Comparison of ENCODE assay signal across 8 cellular contexts in the genomic region with DNA sequence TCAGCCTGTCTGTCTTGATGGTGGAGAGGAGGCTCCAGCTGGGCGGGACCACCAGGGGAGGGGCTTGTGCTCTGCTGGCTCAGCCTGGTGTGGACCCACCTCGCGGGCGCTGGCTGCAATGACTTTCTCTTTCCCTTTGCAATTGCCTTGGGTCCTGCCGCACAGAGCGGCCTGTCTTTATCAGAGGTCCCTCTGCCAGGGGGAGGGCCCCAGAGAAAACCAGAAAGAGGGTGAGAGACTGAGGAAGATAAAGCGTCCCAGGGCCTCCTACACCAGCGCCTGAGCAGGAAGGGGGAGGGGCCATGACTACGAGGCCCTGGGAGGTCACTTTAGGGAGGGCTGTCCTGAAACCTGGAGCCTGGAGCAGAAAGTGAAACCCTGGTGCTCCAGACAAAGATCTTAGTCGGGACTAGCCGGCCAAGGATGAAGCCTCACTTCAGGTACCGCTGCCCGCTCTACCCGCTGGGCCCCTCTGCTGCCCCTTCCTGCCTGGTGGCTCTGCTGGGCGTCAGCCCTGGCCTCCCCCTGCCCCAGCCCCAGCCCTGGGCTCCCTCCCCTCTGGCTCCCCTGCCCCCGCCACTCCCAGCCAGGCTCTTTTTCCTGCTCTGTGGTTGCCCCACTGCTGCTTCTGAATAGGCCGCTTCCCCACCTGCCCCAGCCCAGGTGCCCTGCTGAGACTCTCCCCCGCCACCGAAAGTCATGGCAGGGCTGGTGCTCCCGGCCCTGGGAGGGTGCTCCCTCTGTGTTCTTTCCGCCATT. TPM values are rescaled to one million over a fixed set of nuclear protein-coding genes. Genes with fewer than 3 reads are reported as not detected.
DNase-seq lines count a peak whose midpoint lies in the region; ATAC-seq and TF ChIP-seq lines count a peak whose summit lies in the region.
"Not testable (repeated sequence)": the region's sequence is repeated elsewhere in the genome, so short reads cannot be mapped to it uniquely, and the experiment has no call there.

A gene (plus strand): TSS at position 327 of the 759 bp plus-strand sequence. CDS start 97 bp downstream, at position 424.

- peak within 1 kb of the TSS; percentile 85 to 97 (median 94) for H3K27ac Mint-ChIP-seq in naive B cell

- not testable (repeated sequence) for H3K27me3 Mint-ChIP-seq in naive B cell

- peak; percentile 94 for ATAC-seq in DND-41 (ENCODE audit: insufficient read depth, low read depth)
- ATAC-seq in GM21529 (IDR thresholded peaks at IDR 0.05; ENCODE audit: unreplicated experiment) = peak; percentile 92
- peak; percentile 89 to 97 for ATAC-seq in naive B cell (ENCODE audit: low read depth in 2 of 2)

- not testable (repeated sequence) for H4K20me1 ChIP-seq in DND-41 (ENCODE audit: insufficient read depth, low read length)

- H3K4me1 ChIP-seq in DND-41 (ENCODE audit: insufficient read depth, low read length) = peaks cover 21% of the 10 kb centered on the region

- H3K27ac ChIP-seq in DND-41 (ENCODE audit: low read length) = peak within 1 kb of the TSS; percentile 79

- peak within 1 kb of the TSS; percentile 94 for H3K4me2 ChIP-seq in DND-41 (ENCODE audit: insufficient read depth, low read length)

- not testable (repeated sequence) for H3K9me3 Mint-ChIP-seq in naive B cell

- H3K4me3 ChIP-seq in DND-41 (ENCODE audit: low read depth in 1 of 2, low read length in 2 of 2) = peak within 1 kb of the TSS; percentile 53 to 71
- peak within 1 kb of the TSS; percentile 73 for H3K4me3 ChIP-seq in fibroblast of pulmonary artery (replicated peaks; ENCODE audit: low read depth, low read length)

- H3K36me3 Mint-ChIP-seq in naive B cell = peaks cover 0 to 12% of the 10 kb centered on the region in 2 donors

- H2AFZ ChIP-seq in DND-41 (ENCODE audit: low read depth, low read length) = peak within 1 kb of the TSS; percentile 67

- TF ChIP-seq CTCF in DND-41 (IDR thresholded peaks at IDR 0.05; ENCODE audit: borderline replicate concordance, extremely low read depth, low read length, poor library complexity, severe bottlenecking) = peak; percentile 20
- TF ChIP-seq CTCF in fibroblast of pulmonary artery (IDR thresholded peaks at IDR 0.05; ENCODE audit: low read length, missing control alignments) = not testable (repeated sequence)

- not testable (repeated sequence) for H3K79me2 ChIP-seq in DND-41 (ENCODE audit: insufficient read depth, low read length)

- H3K4me1 Mint-ChIP-seq in naive B cell = peaks cover 41 to 67% (median 48%) of the 10 kb centered on the region in 3 donors

- H3K9me3 ChIP-seq in DND-41 (ENCODE audit: insufficient read depth, low read length, severe bottlenecking) = not testable (repeated sequence)

- H3K36me3 ChIP-seq in DND-41 (ENCODE audit: insufficient read depth, low read length) = not testable (repeated sequence)

- H3K4me3 Mint-ChIP-seq in naive B cell = peak within 1 kb of the TSS; percentile 91 to 96 (median 94)

- H3K27me3 ChIP-seq in DND-41 (ENCODE audit: insufficient read depth, low read length, poor library complexity) = not testable (repeated sequence)

- peak within 1 kb of the TSS; percentile 70 for H3K9ac ChIP-seq in DND-41 (ENCODE audit: low read depth, low read length)

- DNase-seq in DND-41 (peak; percentile 87), HT1080 (ENCODE audit: low read depth) (peak; percentile 62), SW480 (ENCODE audit: low spot score) (peak; percentile 53), fibroblast of pulmonary artery (ENCODE audit: low read depth) (peak; percentile 67), naive B cell (peak; percentile 71)
- peak; percentile 64 for DNase-seq in activated gamma-delta T cell treated with anti-CD3 and anti-CD28 coated beads, Interleukin-2, amount 50 U/mL, for 16 hours (ENCODE audit: low read depth)
- peak; percentile 60 to 62 for DNase-seq in stimulated activated CD8-positive, alpha-beta memory T cell treated with anti-CD3 and anti-CD28 coated beads, Interleukin-7, amount 100 ng/mL, for 48 hours (ENCODE audit: extremely low read depth in 1 of 2, low read depth in 1 of 2)

RNA-seq across cellular contexts. Expression of the gene that starts here (rescaled TPM):
- total RNA-seq in HT1080 (2014; rRNA removed; shearing (Covaris generic)) = 1.1 and 1.9 TPM in 2 replicates
- polyA plus RNA-seq in HT1080 (2015; cell fraction: cytosol; rRNA removed) = 4.3 and 4.5 TPM in 2 replicates
- 3.3 and 5.0 TPM in 2 replicates for polyA plus RNA-seq in HT1080 (2015; cell fraction: nucleus; rRNA removed)
- polyA plus RNA-seq in naive B cell (ENCODE audit: low read depth in 6 of 6) = 10 to 100 TPM; 32.0 to 56.2 (median 36.4) TPM

Comparison
In these comparisons a context has a peak if more than half of its experiments do, and no peak if none do; other contexts are left out.
1. Peak in every context shown above with its lines: DNase-seq, ATAC-seq, H3K4me3 ChIP-seq and H3K27ac ChIP-seq.